11 cellular contexts compared by ENCODE assay signal in genomic region chr14:100677152-100677924, GRCh38. TPM values are rescaled to one million over a fixed set of nuclear protein-coding genes. Genes with fewer than 3 reads are reported as not detected.
DNase-seq lines count a peak whose midpoint lies in the region; ATAC-seq, FAIRE-seq and TF ChIP-seq lines count a peak whose summit lies in the region.
"Had no signal": no experiment of that assay in that cellular context is flagged by ENCODE, and none has a peak within 500 bp of the region (broad histone marks: within the 10 kb centered on the region; RNA-seq: fewer than 3 reads in every experiment).

No MANE protein-coding gene starts in this region.

- H3K36me3 Mint-ChIP-seq in activated CD4-positive, alpha-beta T cell treated with anti-CD3 and anti-CD28 coated beads, Interleukin-2, amount 10 ng/mL, durations not matched to agents 7 days and 5 days (ENCODE audit: low read depth) = no peaks in the 10 kb centered on the region
- H3K36me3 Mint-ChIP-seq: T-cell had no signal

- no peaks in the 10 kb centered on the region for H3K79me2 ChIP-seq in H1 (ENCODE audit: control insufficient read depth in 1 of 2, insufficient read depth in 2 of 2, low read length in 2 of 2)

- peak; percentile 73 for TF ChIP-seq POLR2A in NB4 (IDR thresholded peaks at IDR 0.05; ENCODE audit: extremely low read depth, insufficient read length)
- no peak for TF ChIP-seq POLR2A in H1 (IDR thresholded peaks at IDR 0.05; ENCODE audit: control extremely low read depth in 1 of 2, low read depth in 2 of 2, low read length in 2 of 2)

- no peaks in the 10 kb centered on the region for H3K9me3 ChIP-seq in BLaER1
- H3K9me3 ChIP-seq in H1 (ENCODE audit: insufficient read depth in 2 of 2, low read depth in 1 of 2, low read length in 1 of 2) = no peaks in the 10 kb centered on the region
- H3K9me3 ChIP-seq in mucosa of rectum (ENCODE audit: control insufficient read depth in 2 of 2, low read length in 2 of 2) = no peaks in the 10 kb centered on the region

- no peak overlapping the region; the same call in 1 of the 2 replicates for H2BK5ac ChIP-seq in H1 (ENCODE audit: low read depth, low read length)

- no peak overlapping the region for H4K8ac ChIP-seq in H1 (ENCODE audit: extremely low read depth, insufficient read depth, low read length)

- TF ChIP-seq EP300 in H1 (IDR thresholded peaks at IDR 0.05; ENCODE audit: borderline replicate concordance in 1 of 2, low read depth in 2 of 2, low read length in 2 of 2) = no peak

- TF ChIP-seq CTCF in NB4 (IDR thresholded peaks at IDR 0.05; ENCODE audit: low read depth, low read length) (peak; percentile 12), H1 (IDR thresholded peaks at IDR 0.05; ENCODE audit: control extremely low read depth in 1 of 3, insufficient read depth in 1 of 3, low read depth in 1 of 3, low read length in 3 of 3) (no peak)

- H3K9me3 Mint-ChIP-seq in activated CD4-positive, alpha-beta T cell treated with anti-CD3 and anti-CD28 coated beads, Interleukin-2, amount 10 ng/mL, durations not matched to agents 7 days and 5 days = no peaks in the 10 kb centered on the region
- H3K9me3 Mint-ChIP-seq: T-cell had no signal

- CTCF ChIA-PET in H1 (lab: Charles Lee; ENCODE audit: partially characterized antibody) = interaction anchor here (0.6 to 8.3 kb wide), 7 partner anchors 13 to 292 kb away, joined by 3 to 60 read pairs (median 4); no protein-coding TSS in a partner anchor
- CTCF ChIA-PET in activated CD4-positive, alpha-beta T cell treated with anti-CD3 and anti-CD28 coated beads, Interleukin-2, amount 10 ng/mL, durations not matched to agents 7 days and 5 days (lab: Charles Lee) = interaction anchor here (0.8 to 1.3 kb wide), 2 partner anchors 11 to 37 kb away, joined by 3 read pairs; no protein-coding TSS in a partner anchor

- H4K5ac ChIP-seq in H1 (ENCODE audit: insufficient read length, low read depth, low read length) = no peak overlapping the region

- H3K27me3 ChIP-seq in BLaER1 = peaks cover 17% of the 10 kb centered on the region; the same call in 1 of the 2 replicates
- peaks cover 0 to 13% (median 8%) of the 10 kb centered on the region in 4 experiments; a peak in 5 of 7 replicates for H3K27me3 ChIP-seq in H1 (replicated peaks in 1 of 4; ENCODE audit: control insufficient read depth in 3 of 4, extremely low read depth in 1 of 4, insufficient read depth in 3 of 4, low read length in 3 of 4)
- H3K27me3 ChIP-seq in mucosa of rectum (ENCODE audit: control insufficient read depth in 2 of 2, insufficient read depth in 2 of 2, low read length in 2 of 2) = no peaks in the 10 kb centered on the region

- no peaks in the 10 kb centered on the region for H3K36me3 ChIP-seq in BLaER1
- H3K36me3 ChIP-seq in H1 (ENCODE audit: control insufficient read depth in 2 of 4, insufficient read depth in 4 of 4, low read length in 3 of 4) = no peaks in the 10 kb centered on the region
- H3K36me3 ChIP-seq in mucosa of rectum (ENCODE audit: control insufficient read depth in 2 of 2, insufficient read depth in 2 of 2, low read length in 2 of 2) = no peaks in the 10 kb centered on the region

- H3K23me2 ChIP-seq in H1 (ENCODE audit: low read depth, low read length) = no peaks in the 10 kb centered on the region

- H2BK15ac ChIP-seq in H1 (ENCODE audit: low read length) = peak overlapping the region; percentile 46; the same call in 1 of the 2 replicates

- POLR2A ChIA-PET in H1 (lab: Charles Lee; ENCODE audit: partially characterized antibody) = interaction anchor here (1.9 kb wide), 1 partner anchor 24 kb away, joined by 4 read pairs; no protein-coding TSS in a partner anchor
- POLR2A ChIA-PET in activated CD4-positive, alpha-beta T cell treated with anti-CD3 and anti-CD28 coated beads, Interleukin-2, amount 10 ng/mL, durations not matched to agents 7 days and 5 days (lab: Charles Lee) = no interaction called here

- no peaks in the 10 kb centered on the region for H3K4me1 Mint-ChIP-seq in activated CD4-positive, alpha-beta T cell treated with anti-CD3 and anti-CD28 coated beads, Interleukin-2, amount 10 ng/mL, durations not matched to agents 7 days and 5 days

- H4K20me1 ChIP-seq in BLaER1 = no peaks in the 10 kb centered on the region
- H4K20me1 ChIP-seq in H1 (replicated peaks in 1 of 2; ENCODE audit: control insufficient read depth in 1 of 2, insufficient read depth in 2 of 2, low read length in 2 of 2) = no peaks in the 10 kb centered on the region

- no peak overlapping the region for H2BK12ac ChIP-seq in H1 (ENCODE audit: low read depth, low read length)

- no peak overlapping the region for H2AFZ ChIP-seq in H1 (ENCODE audit: low read length)

- peaks cover 33% of the 10 kb centered on the region for H3K4me1 ChIP-seq in BLaER1
- peaks cover 2 to 22% (median 12%) of the 10 kb centered on the region in 4 experiments for H3K4me1 ChIP-seq in H1 (replicated peaks in 1 of 4; ENCODE audit: control insufficient read depth in 3 of 4, insufficient read depth in 4 of 4, low read length in 3 of 4)
- peaks cover 23 to 46% of the 10 kb centered on the region in 2 donors for H3K4me1 ChIP-seq in mucosa of rectum (ENCODE audit: control insufficient read depth in 2 of 2, insufficient read depth in 2 of 2, low read length in 2 of 2)

- H3K14ac ChIP-seq in H1 (ENCODE audit: insufficient read length) = no peak overlapping the region

- H3K23ac ChIP-seq in H1 (ENCODE audit: insufficient read length) = no peak overlapping the region

- ATAC-seq in GM19395 (IDR thresholded peaks at IDR 0.05; ENCODE audit: unreplicated experiment) = no peak
- ATAC-seq: T-cell had no signal

- no peak for TF ChIP-seq RAD21 in H1 (IDR thresholded peaks at IDR 0.05 in 1 of 2, conservative IDR thresholded peaks at IDR 0.05 in 1 of 2; ENCODE audit: low read depth in 2 of 2, low read length in 2 of 2)

- H3K18ac ChIP-seq in H1 (ENCODE audit: extremely low read depth, low read length) = peak overlapping the region; percentile 71

- H3K56ac ChIP-seq in H1 (replicated peaks; ENCODE audit: insufficient read length, low read depth, low read length) = no peak overlapping the region

- H3K4me2 ChIP-seq in BLaER1 (peak overlapping the region; percentile 63), H1 (ENCODE audit: insufficient read depth in 1 of 2, low read depth in 2 of 2, low read length in 2 of 2) (no peak overlapping the region)

- H3K27me3 Mint-ChIP-seq in activated CD4-positive, alpha-beta T cell treated with anti-CD3 and anti-CD28 coated beads, Interleukin-2, amount 10 ng/mL, durations not matched to agents 7 days and 5 days = peaks cover 27% of the 10 kb centered on the region

- FAIRE-seq in H1 (lab: Jason Lieb, UNC) = no peak
- FAIRE-seq: D721Med had no signal

- H3K79me1 ChIP-seq in H1 (ENCODE audit: low read depth, low read length) = no peaks in the 10 kb centered on the region

- H3K4me3 ChIP-seq in BLaER1 (no peak overlapping the region), NB4 (ENCODE audit: low read depth, low read length) (peak overlapping the region; percentile 32), H1 (ENCODE audit: extremely low read depth in 1 of 4, insufficient read depth in 2 of 4, low read depth in 3 of 4, low read length in 4 of 4) (no peak overlapping the region), mucosa of rectum (ENCODE audit: low read length in 2 of 2) (no peak overlapping the region)

- 87% methylated on average over 19 of the region's 21 CpGs; no CpG with 5 or more reads in 1 of the 2 experiments for whole genome bisulfite sequencing in H1 (ENCODE audit: extremely low coverage in 1 of 2, insufficient coverage in 1 of 2, insufficient read length in 1 of 2, insufficient replicate concordance in 2 of 2, low coverage in 1 of 2, low lambda C conversion rate in 2 of 2, missing lambda C conversion rate in 1 of 2), 2 experiments

- H3K27ac ChIP-seq in BLaER1 = peak overlapping the region; percentile 53
- H3K27ac ChIP-seq in H1 (ENCODE audit: low read depth, low read length) = no peak overlapping the region
- peak overlapping the region; percentile 74 to 76 for H3K27ac ChIP-seq in mucosa of rectum (ENCODE audit: low read depth in 2 of 2, low read length in 2 of 2)

- peak; percentile 94 for DNase-seq in NB4 (ENCODE audit: low read depth)
- no peak for DNase-seq in H1 (ENCODE audit: low read depth in 1 of 2, low spot score in 2 of 2)
- no peak for DNase-seq in NCI-H2081 treated with DMSO at 0.1 percent for 48 hours (lab: John Stamatoyannopoulos, UW)
- no peak for DNase-seq in activated CD4-positive, alpha-beta T cell treated with anti-CD3 and anti-CD28 coated beads, Interleukin-2, amount 10 ng/mL, durations not matched to agents 7 days and 5 days
- no peak for DNase-seq in NCI-H2196 (lab: John Stamatoyannopoulos, UW; ENCODE audit: unreplicated experiment)
- DNase-seq: stimulated activated CD4-positive, alpha-beta T cell treated with anti-CD3 and anti-CD28 coated beads, Interleukin-4, amount 100 ng/mL, for 4 hours had no signal

- H4K91ac ChIP-seq in H1 (replicated peaks; ENCODE audit: insufficient read length, low read length) = no peak overlapping the region

- H2AK5ac ChIP-seq in H1 (ENCODE audit: low read depth, low read length) = no peak overlapping the region

- H2BK20ac ChIP-seq in H1 (ENCODE audit: low read length) = no peak overlapping the region

- H3K27ac Mint-ChIP-seq in activated CD4-positive, alpha-beta T cell treated with anti-CD3 and anti-CD28 coated beads, Interleukin-2, amount 10 ng/mL, durations not matched to agents 7 days and 5 days = no peak overlapping the region
- H3K27ac Mint-ChIP-seq: T-cell had no signal

- H3K4me3 Mint-ChIP-seq in activated CD4-positive, alpha-beta T cell treated with anti-CD3 and anti-CD28 coated beads, Interleukin-2, amount 10 ng/mL, durations not matched to agents 7 days and 5 days = no peak overlapping the region
- H3K4me3 Mint-ChIP-seq: T-cell had no signal

- no peak overlapping the region for H2BK120ac ChIP-seq in H1 (replicated peaks; ENCODE audit: low read depth, low read length)

- H3K4ac ChIP-seq in H1 (replicated peaks; ENCODE audit: insufficient read length, low read depth, low read length) = no peak overlapping the region

- H3K9ac ChIP-seq in BLaER1 = peak overlapping the region; percentile 45; the same call in 1 of the 2 replicates
- no peak overlapping the region for H3K9ac ChIP-seq in H1 (replicated peaks in 1 of 4; ENCODE audit: extremely low read depth in 1 of 4, low read depth in 3 of 4, low read length in 3 of 4)
- peak overlapping the region in 1 of 2 donors; percentile 49 for H3K9ac ChIP-seq in mucosa of rectum (ENCODE audit: low read depth in 1 of 2, low read length in 2 of 2)

TF ChIP-seq in H1, 55 proteins besides CTCF, POLR2A, EP300 and RAD21 (continues in another document):
- TF ChIP-seq SP4 (IDR thresholded peaks at IDR 0.05; ENCODE audit: low read length) = no peak

RNA-seq across cellular contexts. Expression of gene DLK1, which starts 49.4 kb away (rescaled TPM):
- 0.42 and 1.3 TPM in 2 replicates for total RNA-seq in H1 (2021; fragmentation: NEBNext Ultra II Directional; extraction: Animal tissue kit (Norgen Biotek cat#: 25700))
- polyA plus RNA-seq in H1 (2011; rRNA removed) = 2.4 and 7.1 TPM in 2 replicates
- 2.2 TPM for polyA plus RNA-seq in H1 (2011; cell fraction: cytosol; rRNA removed)
- 5.4 TPM for polyA plus RNA-seq in H1 (2011; cell fraction: nucleus; rRNA removed)
- 2.2 to 3.6 TPM (median 3.3 TPM) in 4 replicates for polyA plus RNA-seq in H1 (2012, experiment 1 of 2)
- polyA plus RNA-seq in H1 (2012, experiment 2 of 2) = 3.7 TPM
- polyA plus RNA-seq in H1 (2013, experiment 1 of 2) = 0.93 TPM
- polyA plus RNA-seq in H1 (2013, experiment 2 of 2) = 0.98 TPM
- polyA minus RNA-seq in H1 (2011; rRNA and poly(A)+ RNA removed) = 0.51 and 1.1 TPM in 2 replicates
- 2.1 TPM for polyA minus RNA-seq in H1 (2011; cell fraction: cytosol; rRNA and poly(A)+ RNA removed)
- 0.80 TPM for polyA minus RNA-seq in H1 (2011; cell fraction: nucleus; rRNA and poly(A)+ RNA removed)
- not detected for total RNA-seq in activated CD4-positive, alpha-beta T cell treated with anti-CD3 and anti-CD28 coated beads, Interleukin-2, amount 10 ng/mL, durations not matched to agents 7 days and 5 days
